Comparison of ENCODE assay signal across 19 cellular contexts in genomic region chr4:83701041-83701440, GRCh38.
"Had no signal": no experiment of that assay in that cellular context is flagged by ENCODE, and none has a peak within 500 bp of the region (broad histone marks: within the 10 kb centered on the region; RNA-seq: fewer than 3 reads in every experiment).

No MANE protein-coding gene starts in this region.

- H3K4me3 ChIP-seq: colonic mucosa, heart left ventricle, psoas muscle, right lobe of liver, thoracic aorta, transverse colon had no signal

- H3K27me3 ChIP-seq: colonic mucosa, foreskin keratinocyte, heart left ventricle, right lobe of liver, transverse colon had no signal

- DNase-seq: colonic mucosa; dermis blood vessel endothelial cell; foreskin keratinocyte; heart left ventricle; hippocampal formation; mammary epithelial cell; naive thymus-derived CD4-positive, alpha-beta T cell; nephron progenitor cell; psoas muscle; retina; right lobe of liver; stimulated activated CD4-positive, alpha-beta T cell treated with anti-CD3 and anti-CD28 coated beads, Interleukin-2, amount 100 ng/mL, for 24 hours; stimulated activated CD4-positive, alpha-beta T cell treated with anti-CD3 and anti-CD28 coated beads, Interleukin-4, amount 100 ng/mL, for 4 hours; stimulated activated naive B cell treated with anti-CD40 and anti-IgM and Interleukin-4, amounts not matched to agents 10 μg/mL and 1 μg/mL and 100 μg/mL, for 72 hours; stimulated activated naive CD8-positive, alpha-beta T cell treated with anti-CD3 and anti-CD28 coated beads, Interleukin-15, amount 100 ng/mL, for 72 hours; transverse colon had no signal

- FAIRE-seq: endothelial cell of umbilical vein had no signal

- H3K4me3 Mint-ChIP-seq: naive thymus-derived CD4-positive, alpha-beta T cell; nephron progenitor cell; stimulated activated naive B cell treated with anti-CD40 and anti-IgM and Interleukin-4, amounts not matched to agents 10 μg/mL and 1 μg/mL and 100 μg/mL, for 72 hours; stimulated activated naive CD8-positive, alpha-beta T cell treated with anti-CD3 and anti-CD28 coated beads, Interleukin-15, amount 100 ng/mL, for 72 hours had no signal

- H3K36me3 ChIP-seq: colonic mucosa, heart left ventricle, right lobe of liver, thoracic aorta, transverse colon had no signal

- H3K4me1 ChIP-seq: colonic mucosa, foreskin keratinocyte, heart left ventricle, psoas muscle, right lobe of liver, transverse colon had no signal

- H3K27ac ChIP-seq: colonic mucosa, foreskin keratinocyte, heart left ventricle, psoas muscle, right lobe of liver, thoracic aorta, transverse colon had no signal

- H3K36me3 Mint-ChIP-seq: stimulated activated naive B cell treated with anti-CD40 and anti-IgM and Interleukin-4, amounts not matched to agents 10 μg/mL and 1 μg/mL and 100 μg/mL, for 72 hours had no signal

- H3K27ac Mint-ChIP-seq: naive thymus-derived CD4-positive, alpha-beta T cell; nephron progenitor cell; stimulated activated naive B cell treated with anti-CD40 and anti-IgM and Interleukin-4, amounts not matched to agents 10 μg/mL and 1 μg/mL and 100 μg/mL, for 72 hours; stimulated activated naive CD8-positive, alpha-beta T cell treated with anti-CD3 and anti-CD28 coated beads, Interleukin-15, amount 100 ng/mL, for 72 hours had no signal

- ATAC-seq: foreskin keratinocyte; heart left ventricle; left lobe of liver; naive thymus-derived CD4-positive, alpha-beta T cell; psoas muscle; right lobe of liver; stimulated activated naive B cell treated with anti-CD40 and anti-IgM and Interleukin-4, amounts not matched to agents 10 μg/mL and 1 μg/mL and 100 μg/mL, for 72 hours; stimulated activated naive CD8-positive, alpha-beta T cell treated with anti-CD3 and anti-CD28 coated beads, Interleukin-15, amount 100 ng/mL, for 72 hours had no signal

- H3K4me1 Mint-ChIP-seq: naive thymus-derived CD4-positive, alpha-beta T cell; nephron progenitor cell; stimulated activated naive B cell treated with anti-CD40 and anti-IgM and Interleukin-4, amounts not matched to agents 10 μg/mL and 1 μg/mL and 100 μg/mL, for 72 hours; stimulated activated naive CD8-positive, alpha-beta T cell treated with anti-CD3 and anti-CD28 coated beads, Interleukin-15, amount 100 ng/mL, for 72 hours had no signal

- H3K9me3 ChIP-seq: colonic mucosa, thoracic aorta had no signal

- H3K27me3 Mint-ChIP-seq: stimulated activated naive B cell treated with anti-CD40 and anti-IgM and Interleukin-4, amounts not matched to agents 10 μg/mL and 1 μg/mL and 100 μg/mL, for 72 hours; stimulated activated naive CD8-positive, alpha-beta T cell treated with anti-CD3 and anti-CD28 coated beads, Interleukin-15, amount 100 ng/mL, for 72 hours had no signal
